Comparison of ENCODE assay signal across 8 cellular contexts in genomic region chr13:25286308-25286968, GRCh38. TPM values are rescaled to one million over a fixed set of nuclear protein-coding genes. Genes with fewer than 3 reads are reported as not detected.
A peak's percentile ranks its signal among the peaks of the same experiment; 100 is the strongest.
DNase-seq lines count a peak whose midpoint lies in the region; ATAC-seq and TF ChIP-seq lines count a peak whose summit lies in the region.

No MANE protein-coding gene starts in this region.

- POLR2A ChIA-PET in HEK293T (lab: Yijun Ruan, JAX) = no interaction called here

- H3K4me3 ChIP-seq in fibroblast of villous mesenchyme (ENCODE audit: low read depth, low read length) = peak overlapping the region; percentile 90

- peaks cover 25% of the 10 kb centered on the region for H3K36me3 Mint-ChIP-seq in activated T-helper 2 cell treated with anti-CD3 and anti-CD28 coated beads, Interferon-gamma antibody, Interleukin-2, Interleukin-4, amounts not matched to agents 10 μg/mL and 5 μg/mL and 100 μg/mL, durations not matched to agents 14 hours and 24 hours and 36 hours (ENCODE audit: low read depth)
- peaks cover 6% of the 10 kb centered on the region for H3K36me3 Mint-ChIP-seq in natural killer cell treated with Interleukin-12 subunit alpha and Interleukin-12 subunit beta and Interleukin-15 and Interleukin-18, amount 100 ng/mL, for 72 hours

- peak; percentile 21 for DNase-seq in NCI-H2171 treated with DMSO at 0.1 percent for 48 hours (lab: John Stamatoyannopoulos, UW)
- DNase-seq in NCI-H2171 (lab: John Stamatoyannopoulos, UW) = no peak
- DNase-seq in HEK293T (ENCODE audit: extremely low spot score) = peak; percentile 21
- DNase-seq in NCI-H69 (lab: John Stamatoyannopoulos, UW) = peak; percentile 34
- DNase-seq in activated T-helper 2 cell treated with anti-CD3 and anti-CD28 coated beads, Interferon-gamma antibody, Interleukin-2, Interleukin-4, amounts not matched to agents 10 μg/mL and 5 μg/mL and 100 μg/mL, durations not matched to agents 14 hours and 24 hours and 36 hours (ENCODE audit: low spot score) = peak; percentile 36
- peak; percentile 58 for DNase-seq in fibroblast of villous mesenchyme (ENCODE audit: low read depth)
- no peak for DNase-seq in natural killer cell treated with Interleukin-12 subunit alpha and Interleukin-12 subunit beta and Interleukin-15 and Interleukin-18, amount 100 ng/mL, for 72 hours (ENCODE audit: low spot score)
- no peak for DNase-seq in ecto neural progenitor cell (ENCODE audit: low spot score)

- ATAC-seq in natural killer cell treated with Interleukin-12 subunit alpha and Interleukin-12 subunit beta and Interleukin-15 and Interleukin-18, amount 100 ng/mL, for 72 hours = peak; percentile 50 to 53

- peak overlapping the region; percentile 92 for H3K4me3 Mint-ChIP-seq in activated T-helper 2 cell treated with anti-CD3 and anti-CD28 coated beads, Interferon-gamma antibody, Interleukin-2, Interleukin-4, amounts not matched to agents 10 μg/mL and 5 μg/mL and 100 μg/mL, durations not matched to agents 14 hours and 24 hours and 36 hours (ENCODE audit: low read depth)
- peak overlapping the region; percentile 93 for H3K4me3 Mint-ChIP-seq in natural killer cell treated with Interleukin-12 subunit alpha and Interleukin-12 subunit beta and Interleukin-15 and Interleukin-18, amount 100 ng/mL, for 72 hours

- H3K9me3 Mint-ChIP-seq in activated T-helper 2 cell treated with anti-CD3 and anti-CD28 coated beads, Interferon-gamma antibody, Interleukin-2, Interleukin-4, amounts not matched to agents 10 μg/mL and 5 μg/mL and 100 μg/mL, durations not matched to agents 14 hours and 24 hours and 36 hours = no peaks in the 10 kb centered on the region
- H3K9me3 Mint-ChIP-seq in natural killer cell treated with Interleukin-12 subunit alpha and Interleukin-12 subunit beta and Interleukin-15 and Interleukin-18, amount 100 ng/mL, for 72 hours = no peaks in the 10 kb centered on the region

- CTCF ChIA-PET in HEK293T (lab: Yijun Ruan, JAX) = no interaction called here

- H3K27me3 Mint-ChIP-seq in activated T-helper 2 cell treated with anti-CD3 and anti-CD28 coated beads, Interferon-gamma antibody, Interleukin-2, Interleukin-4, amounts not matched to agents 10 μg/mL and 5 μg/mL and 100 μg/mL, durations not matched to agents 14 hours and 24 hours and 36 hours (ENCODE audit: low read depth) = peaks cover 17% of the 10 kb centered on the region
- H3K27me3 Mint-ChIP-seq in natural killer cell treated with Interleukin-12 subunit alpha and Interleukin-12 subunit beta and Interleukin-15 and Interleukin-18, amount 100 ng/mL, for 72 hours = peaks cover 15 to 23% of the 10 kb centered on the region in 2 donors

- no peak for TF ChIP-seq CTCF in fibroblast of villous mesenchyme (IDR thresholded peaks at IDR 0.05; ENCODE audit: insufficient read depth, low read depth, low read length)

- intact Hi-C loops in activated T-helper 2 cell treated with anti-CD3 and anti-CD28 coated beads, Interferon-gamma antibody, Interleukin-2, Interleukin-4, amounts not matched to agents 10 μg/mL and 5 μg/mL and 100 μg/mL, durations not matched to agents 14 hours and 24 hours and 36 hours (cut with micrococcal nuclease) = loop anchor here (2.0 kb wide), 1 partner anchor 54 kb away; no protein-coding TSS in a partner anchor

- peak overlapping the region; percentile 95 for H3K27ac Mint-ChIP-seq in activated T-helper 2 cell treated with anti-CD3 and anti-CD28 coated beads, Interferon-gamma antibody, Interleukin-2, Interleukin-4, amounts not matched to agents 10 μg/mL and 5 μg/mL and 100 μg/mL, durations not matched to agents 14 hours and 24 hours and 36 hours
- H3K27ac Mint-ChIP-seq in natural killer cell treated with Interleukin-12 subunit alpha and Interleukin-12 subunit beta and Interleukin-15 and Interleukin-18, amount 100 ng/mL, for 72 hours = peak overlapping the region; percentile 92 to 97

- H3K4me1 Mint-ChIP-seq in activated T-helper 2 cell treated with anti-CD3 and anti-CD28 coated beads, Interferon-gamma antibody, Interleukin-2, Interleukin-4, amounts not matched to agents 10 μg/mL and 5 μg/mL and 100 μg/mL, durations not matched to agents 14 hours and 24 hours and 36 hours (ENCODE audit: low read depth) = peaks cover 35% of the 10 kb centered on the region
- peaks cover 39 to 51% of the 10 kb centered on the region in 2 donors for H3K4me1 Mint-ChIP-seq in natural killer cell treated with Interleukin-12 subunit alpha and Interleukin-12 subunit beta and Interleukin-15 and Interleukin-18, amount 100 ng/mL, for 72 hours (ENCODE audit: low read depth in 2 of 2)

TF ChIP-seq in HEK293T, 16 proteins besides CTCF, POLR2A, EP300 and RAD21:
- TF ChIP-seq LEF1 (IDR thresholded peaks at IDR 0.05; ENCODE audit: borderline replicate concordance) = no peak
- no peak for TF ChIP-seq FOXK2 (IDR thresholded peaks at IDR 0.05)
- TF ChIP-seq, protein P1, sequence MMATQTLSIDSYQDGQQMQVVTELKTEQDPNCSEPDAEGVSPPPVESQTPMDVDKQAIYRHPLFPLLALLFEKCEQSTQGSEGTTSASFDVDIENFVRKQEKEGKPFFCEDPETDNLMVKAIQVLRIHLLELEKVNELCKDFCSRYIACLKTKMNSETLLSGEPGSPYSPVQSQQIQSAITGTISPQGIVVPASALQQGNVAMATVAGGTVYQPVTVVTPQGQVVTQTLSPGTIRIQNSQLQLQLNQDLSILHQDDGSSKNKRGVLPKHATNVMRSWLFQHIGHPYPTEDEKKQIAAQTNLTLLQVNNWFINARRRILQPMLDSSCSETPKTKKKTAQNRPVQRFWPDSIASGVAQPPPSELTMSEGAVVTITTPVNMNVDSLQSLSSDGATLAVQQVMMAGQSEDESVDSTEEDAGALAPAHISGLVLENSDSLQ (IDR thresholded peaks at IDR 0.05) = no peak
- no peak for TF ChIP-seq BHLHE40 (IDR thresholded peaks at IDR 0.05; ENCODE audit: borderline replicate concordance)
- TF ChIP-seq ARNT (IDR thresholded peaks at IDR 0.05) = no peak
- no peak for TF ChIP-seq ZNF384 (IDR thresholded peaks at IDR 0.05)
- TF ChIP-seq FOXA1 (IDR thresholded peaks at IDR 0.05) = no peak
- no peak for TF ChIP-seq L3MBTL2 (conservative IDR thresholded peaks at IDR 0.05)
- no peak for TF ChIP-seq SUZ12 (IDR thresholded peaks at IDR 0.05)
- TF ChIP-seq TARDBP (IDR thresholded peaks at IDR 0.05) = no peak
- TF ChIP-seq FOXM1 (IDR thresholded peaks at IDR 0.05; ENCODE audit: borderline replicate concordance) = no peak
- TF ChIP-seq ELF4 (IDR thresholded peaks at IDR 0.05) = no peak
- TF ChIP-seq HDGF (IDR thresholded peaks at IDR 0.05; ENCODE audit: borderline replicate concordance) = no peak
- TF ChIP-seq NFRKB (IDR thresholded peaks at IDR 0.05) = no peak
- TF ChIP-seq CTBP1 (IDR thresholded peaks at IDR 0.05; ENCODE audit: borderline replicate concordance) = no peak
- no peak for TF ChIP-seq SP1 (IDR thresholded peaks at IDR 0.05)
TF ChIP-seq in HEK293T: peak in this region for 0.

RNA-seq across cellular contexts. Expression of gene MTMR6, which starts 0.8 kb away (rescaled TPM):
- total RNA-seq in activated T-helper 2 cell treated with anti-CD3 and anti-CD28 coated beads, Interferon-gamma antibody, Interleukin-2, Interleukin-4, amounts not matched to agents 10 μg/mL and 5 μg/mL and 100 μg/mL, durations not matched to agents 14 hours and 24 hours and 36 hours = 16.3 and 16.5 TPM in 2 replicates
- 28.3 and 41.9 TPM in 2 replicates for total RNA-seq in fibroblast of villous mesenchyme
- 10 to 100 TPM; 20.5 to 31.1 TPM for total RNA-seq in natural killer cell treated with Interleukin-12 subunit alpha and Interleukin-12 subunit beta and Interleukin-15 and Interleukin-18, amount 100 ng/mL, for 72 hours

RNA-seq across cellular contexts. Expression of gene NUP58, which starts 15.0 kb away (rescaled TPM):
- total RNA-seq in activated T-helper 2 cell treated with anti-CD3 and anti-CD28 coated beads, Interferon-gamma antibody, Interleukin-2, Interleukin-4, amounts not matched to agents 10 μg/mL and 5 μg/mL and 100 μg/mL, durations not matched to agents 14 hours and 24 hours and 36 hours = 129 and 131 TPM in 2 replicates
- 67.6 and 96.3 TPM in 2 replicates for total RNA-seq in fibroblast of villous mesenchyme
- 100 to 1,000 TPM; 120 to 163 TPM for total RNA-seq in natural killer cell treated with Interleukin-12 subunit alpha and Interleukin-12 subunit beta and Interleukin-15 and Interleukin-18, amount 100 ng/mL, for 72 hours

Comparison
In these comparisons a context has a peak if more than half of its experiments do, and no peak if none do; other contexts are left out.
1. DNase-seq: peak in NCI-H2171 treated with DMSO at 0.1 percent for 48 hours (single experiment), HEK293T (single experiment), NCI-H69 (single experiment), activated T-helper 2 cell treated with anti-CD3 and anti-CD28 coated beads, Interferon-gamma antibody, Interleukin-2, Interleukin-4, amounts not matched to agents 10 μg/mL and 5 μg/mL and 100 μg/mL, durations not matched to agents 14 hours and 24 hours and 36 hours (single experiment) and fibroblast of villous mesenchyme (single experiment); none in NCI-H2171 (single experiment), natural killer cell treated with Interleukin-12 subunit alpha and Interleukin-12 subunit beta and Interleukin-15 and Interleukin-18, amount 100 ng/mL, for 72 hours (single experiment) and ecto neural progenitor cell (single experiment).